9 cellular contexts compared by ENCODE assay signal in genomic region chr14:75636100-75636692, GRCh38. TPM values are rescaled to one million over a fixed set of nuclear protein-coding genes. Genes with fewer than 3 reads are reported as not detected.
DNase-seq lines count a peak whose midpoint lies in the region; ATAC-seq and TF ChIP-seq lines count a peak whose summit lies in the region.
"Had no signal": no experiment of that assay in that cellular context is flagged by ENCODE, and none has a peak within 500 bp of the region (broad histone marks: within the 10 kb centered on the region; RNA-seq: fewer than 3 reads in every experiment).

No MANE protein-coding gene starts in this region.

- peak overlapping the region; percentile 15 for H3K4me2 ChIP-seq in GM23248 (ENCODE audit: unreplicated experiment)

- ATAC-seq in sciatic nerve, result peak; percentile 28
- no peak for ATAC-seq in GM21717 (IDR thresholded peaks at IDR 0.05; ENCODE audit: unreplicated experiment)
- ATAC-seq in HG02973 (IDR thresholded peaks at IDR 0.05; ENCODE audit: unreplicated experiment), result no peak

- peaks cover 6% of the 10 kb centered on the region; the same call in 1 of the 2 replicates for H3K4me1 ChIP-seq in GM23248 (ENCODE audit: insufficient read depth)
- H3K4me1 ChIP-seq in ovary (ENCODE audit: insufficient read depth), result no peaks in the 10 kb centered on the region

- H3K79me2 ChIP-seq in GM23248 (ENCODE audit: insufficient read depth), result no peaks in the 10 kb centered on the region

- TF ChIP-seq EP300 in ovary (IDR thresholded peaks at IDR 0.05), result no peak

- H3K4me3 ChIP-seq in GM23248, result no peak overlapping the region
- no peak overlapping the region for H3K4me3 ChIP-seq in fibroblast of the aortic adventitia (ENCODE audit: low read depth, low read length)
- no peak overlapping the region for H3K4me3 ChIP-seq in ovary

- H3K36me3 ChIP-seq in GM23248 (ENCODE audit: low read depth) (no peaks in the 10 kb centered on the region), ovary (no peaks in the 10 kb centered on the region)

- H3K9me2 ChIP-seq in GM23248 (ENCODE audit: insufficient read depth), result no peaks in the 10 kb centered on the region

- intact Hi-C loops in sciatic nerve (cut with DNase I), result no loop called here
- intact Hi-C loops in ovary (cut with DNase I), result no loop called here

- TF ChIP-seq CTCF in fibroblast of the aortic adventitia (IDR thresholded peaks at IDR 0.05; ENCODE audit: insufficient read depth, low read length) (no peak), ovary (IDR thresholded peaks at IDR 0.05) (no peak)

- H3K9me3 ChIP-seq in GM23248 (ENCODE audit: low read depth), result no peaks in the 10 kb centered on the region
- no peaks in the 10 kb centered on the region for H3K9me3 ChIP-seq in ovary

- no peak for TF ChIP-seq POLR2A in ovary (IDR thresholded peaks at IDR 0.05)

- no peaks in the 10 kb centered on the region for H3F3A ChIP-seq in GM23248 (ENCODE audit: insufficient read depth)

- no peak overlapping the region for H3K9ac ChIP-seq in GM23248

- peak; percentile 55 for DNase-seq in GM23248
- DNase-seq in RPMI7951 (ENCODE audit: low read depth), result peak; percentile 85
- DNase-seq in fibroblast of the aortic adventitia (ENCODE audit: low read depth), result peak; percentile 17
- DNase-seq in sciatic nerve (ENCODE audit: low spot score), result no peak
- no peak for DNase-seq in ovary
- DNase-seq: NCI-H774; stimulated activated CD4-positive, alpha-beta T cell treated with anti-CD3 and anti-CD28 coated beads, Interleukin-15, amount 100 ng/mL, for 24 hours had no signal

- no peak overlapping the region for H3K27ac ChIP-seq in GM23248
- no peak overlapping the region for H3K27ac ChIP-seq in ovary

- H4K20me1 ChIP-seq in GM23248 (ENCODE audit: insufficient read depth), result no peaks in the 10 kb centered on the region

- WGBS in GM23248 (ENCODE audit: low coverage in 1 of 2, low lambda C conversion rate in 2 of 2, missing lambda C conversion rate in 2 of 2), 2 experiments, result 31% methylated on average over 13 of the region's 13 CpGs
- WGBS in ovary, 3 donors, result 56 to 65% (median 57%) methylated on average over 13 of the region's 13 CpGs

- in situ Hi-C loops in GM23248 (cut with MboI), result no loop called here

- H3K27me3 ChIP-seq in GM23248 (replicated peaks; ENCODE audit: insufficient read depth) (peaks cover 6% of the 10 kb centered on the region), ovary (no peaks in the 10 kb centered on the region)

- H2AFZ ChIP-seq in GM23248, result no peak overlapping the region

RNA-seq across cellular contexts. Expression of gene ERG28, which starts 24.5 kb away (rescaled TPM):
- total RNA-seq in GM23248 (2014; rRNA removed; shearing (Covaris generic)), result 6.6 and 8.9 TPM in 2 replicates
- polyA plus RNA-seq in GM23248 (2016; fragmentation: Nextera tagmentation; extraction: Ambion mirVana) (21.4 and 22.2 TPM in 2 replicates), ovary (10 to 100 TPM; 19.1 to 55.1 TPM)
- 12.8 and 13.9 TPM in 2 replicates for total RNA-seq in RPMI7951 (2014; rRNA removed; shearing (Covaris generic))
- total RNA-seq in fibroblast of the aortic adventitia (ENCODE audit: low replicate concordance) (3.9 and 8.7 TPM in 2 replicates), sciatic nerve (10.1 TPM), ovary (10 to 100 TPM; 11.4 to 27.7 (median 16.0) TPM)

RNA-seq across cellular contexts. Expression of gene TTLL5, which starts 24.9 kb away (rescaled TPM):
- 14.8 and 17.8 TPM in 2 replicates for total RNA-seq in GM23248 (2014; rRNA removed; shearing (Covaris generic))
- polyA plus RNA-seq in GM23248 (2016; fragmentation: Nextera tagmentation; extraction: Ambion mirVana) (14.3 and 14.6 TPM in 2 replicates), ovary (10 to 100 TPM; 11.0 to 28.4 TPM)
- 16.2 and 20.2 TPM in 2 replicates for total RNA-seq in RPMI7951 (2014; rRNA removed; shearing (Covaris generic))
- total RNA-seq in fibroblast of the aortic adventitia (ENCODE audit: low replicate concordance) (29.5 and 31.6 TPM in 2 replicates), sciatic nerve (44.0 TPM), ovary (10 to 100 TPM; 23.2 to 34.9 (median 27.3) TPM)

RNA-seq across cellular contexts. Expression of gene FLVCR2, which starts 57.8 kb away (rescaled TPM):
- not detected in 2 replicates for total RNA-seq in GM23248 (2014; rRNA removed; shearing (Covaris generic))
- polyA plus RNA-seq in GM23248 (2016; fragmentation: Nextera tagmentation; extraction: Ambion mirVana), result 0.33 TPM in 1 of 2 replicates, not detected in the other
- total RNA-seq in RPMI7951 (2014; rRNA removed; shearing (Covaris generic)), result 1.3 and 2.1 TPM in 2 replicates
- total RNA-seq in fibroblast of the aortic adventitia (ENCODE audit: low replicate concordance), result 0.90 and 1.1 TPM in 2 replicates
- 56.4 TPM for total RNA-seq in sciatic nerve
- total RNA-seq in ovary, result 10 to 100 TPM in 1 of 7 donors, 1 to 10 TPM in 6; 1.5 to 18.4 (median 4.4) TPM
- 1 to 10 TPM; 2.1 to 7.2 TPM for polyA plus RNA-seq in ovary

Comparison
In these comparisons a context has a peak if more than half of its experiments do, and no peak if none do; other contexts are left out.
1. DNase-seq: peak in GM23248 (single experiment), RPMI7951 (single experiment) and fibroblast of the aortic adventitia (single experiment); none in sciatic nerve (single experiment) and ovary (0 of 5).